32 cellular contexts compared by ENCODE assay signal in the genomic region with DNA sequence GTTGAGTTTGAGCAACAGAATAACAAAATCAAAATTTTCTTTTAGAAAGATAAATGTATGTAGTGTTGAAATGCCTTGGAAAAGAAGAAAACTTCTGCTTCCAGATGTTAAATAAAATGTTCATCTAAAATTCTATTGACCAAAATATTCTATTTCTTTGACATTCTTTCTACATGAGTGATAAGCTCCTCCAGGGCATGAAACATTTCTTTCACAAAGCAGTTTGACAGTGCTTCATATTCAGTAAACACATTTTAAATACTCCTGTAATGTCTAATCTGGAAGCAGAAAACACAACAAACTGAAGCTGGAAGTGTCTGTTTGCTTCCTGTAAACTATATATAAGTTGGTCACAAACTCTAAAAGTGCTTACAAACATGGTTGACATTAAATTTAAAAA.
"Had no signal": no experiment of that assay in that cellular context is flagged by ENCODE, and none has a peak within 500 bp of the region (broad histone marks: within the 10 kb centered on the region; RNA-seq: fewer than 3 reads in every experiment).

No MANE protein-coding gene starts in this region.

- H3K27me3 ChIP-seq: gastrocnemius medialis, neutrophil, pancreas, sigmoid colon, thyroid gland, upper lobe of right lung had no signal

- H3K27ac Mint-ChIP-seq: activated CD4-positive, alpha-beta memory T cell treated with anti-CD3 and anti-CD28 coated beads, Interleukin-2, amount 10 ng/mL, durations not matched to agents 7 days and 5 days; activated CD4-positive, alpha-beta T cell treated with anti-CD3 and anti-CD28 coated beads, Interleukin-2, amount 10 ng/mL, durations not matched to agents 7 days and 5 days; activated T-cell treated with anti-CD3 and anti-CD28 coated beads, Interleukin-2, amount 50 U/mL, for 24 hours; mesothelial cell of epicardium; naive B cell; nephron progenitor cell; stimulated activated memory B cell treated with anti-CD40 and anti-IgM and Interleukin-4, amounts not matched to agents 10 μg/mL and 1 μg/mL and 100 μg/mL, for 72 hours; stimulated activated naive CD8-positive, alpha-beta T cell treated with anti-CD3 and anti-CD28 coated beads, Interleukin-15, amount 100 ng/mL, for 72 hours; WTC11 had no signal

- H3K4me3 Mint-ChIP-seq: activated CD4-positive, alpha-beta memory T cell treated with anti-CD3 and anti-CD28 coated beads, Interleukin-2, amount 10 ng/mL, durations not matched to agents 7 days and 5 days; activated CD4-positive, alpha-beta T cell treated with anti-CD3 and anti-CD28 coated beads, Interleukin-2, amount 10 ng/mL, durations not matched to agents 7 days and 5 days; activated T-cell treated with anti-CD3 and anti-CD28 coated beads, Interleukin-2, amount 50 U/mL, for 24 hours; mesothelial cell of epicardium; nephron progenitor cell; stimulated activated memory B cell treated with anti-CD40 and anti-IgM and Interleukin-4, amounts not matched to agents 10 μg/mL and 1 μg/mL and 100 μg/mL, for 72 hours; stimulated activated naive CD8-positive, alpha-beta T cell treated with anti-CD3 and anti-CD28 coated beads, Interleukin-15, amount 100 ng/mL, for 72 hours; WTC11 had no signal

- H3K9me3 Mint-ChIP-seq: activated CD4-positive, alpha-beta memory T cell treated with anti-CD3 and anti-CD28 coated beads, Interleukin-2, amount 10 ng/mL, durations not matched to agents 7 days and 5 days; activated CD4-positive, alpha-beta T cell treated with anti-CD3 and anti-CD28 coated beads, Interleukin-2, amount 10 ng/mL, durations not matched to agents 7 days and 5 days; activated T-cell treated with anti-CD3 and anti-CD28 coated beads, Interleukin-2, amount 50 U/mL, for 24 hours; mesothelial cell of epicardium; naive B cell; stimulated activated memory B cell treated with anti-CD40 and anti-IgM and Interleukin-4, amounts not matched to agents 10 μg/mL and 1 μg/mL and 100 μg/mL, for 72 hours; stimulated activated naive CD8-positive, alpha-beta T cell treated with anti-CD3 and anti-CD28 coated beads, Interleukin-15, amount 100 ng/mL, for 72 hours had no signal

- H3K4me1 ChIP-seq: gastrocnemius medialis, pancreas, prostate gland, sigmoid colon, thyroid gland, upper lobe of right lung had no signal

- H3K4me1 Mint-ChIP-seq: activated CD4-positive, alpha-beta memory T cell treated with anti-CD3 and anti-CD28 coated beads, Interleukin-2, amount 10 ng/mL, durations not matched to agents 7 days and 5 days; activated CD4-positive, alpha-beta T cell treated with anti-CD3 and anti-CD28 coated beads, Interleukin-2, amount 10 ng/mL, durations not matched to agents 7 days and 5 days; mesothelial cell of epicardium; naive B cell; nephron progenitor cell; stimulated activated memory B cell treated with anti-CD40 and anti-IgM and Interleukin-4, amounts not matched to agents 10 μg/mL and 1 μg/mL and 100 μg/mL, for 72 hours; stimulated activated naive CD8-positive, alpha-beta T cell treated with anti-CD3 and anti-CD28 coated beads, Interleukin-15, amount 100 ng/mL, for 72 hours had no signal

- H3K27ac ChIP-seq: gastrocnemius medialis, neutrophil, pancreas, prostate gland, sigmoid colon, thyroid gland, upper lobe of right lung had no signal

- ATAC-seq: gastrocnemius medialis; left colon; pancreas; stimulated activated memory B cell treated with anti-CD40 and anti-IgM and Interleukin-4, amounts not matched to agents 10 μg/mL and 1 μg/mL and 100 μg/mL, for 72 hours; stimulated activated naive CD8-positive, alpha-beta T cell treated with anti-CD3 and anti-CD28 coated beads, Interleukin-15, amount 100 ng/mL, for 72 hours; upper lobe of right lung; WTC11 had no signal

- H3K36me3 ChIP-seq: gastrocnemius medialis, neutrophil, pancreas, prostate gland, sigmoid colon, thyroid gland, upper lobe of right lung had no signal

- H3K36me3 Mint-ChIP-seq: mesothelial cell of epicardium; naive B cell; stimulated activated memory B cell treated with anti-CD40 and anti-IgM and Interleukin-4, amounts not matched to agents 10 μg/mL and 1 μg/mL and 100 μg/mL, for 72 hours; WTC11 had no signal

- H3K9me3 ChIP-seq: gastrocnemius medialis, neutrophil, pancreas, prostate gland, sigmoid colon, thyroid gland, upper lobe of right lung had no signal

- H3K4me2 ChIP-seq: smooth muscle cell had no signal

- DNase-seq: activated CD4-positive, alpha-beta memory T cell treated with anti-CD3 and anti-CD28 coated beads, Interleukin-2, amount 10 ng/mL, durations not matched to agents 7 days and 5 days; activated CD4-positive, alpha-beta T cell treated with anti-CD3 and anti-CD28 coated beads for 1 hour; activated CD4-positive, alpha-beta T cell treated with anti-CD3 and anti-CD28 coated beads, Interleukin-2, amount 10 ng/mL, durations not matched to agents 7 days and 5 days; activated CD8-positive, alpha-beta memory T cell treated with anti-CD3 and anti-CD28 coated beads, Interleukin-2, amount 50 U/mL, for 48 hours; activated gamma-delta T cell; activated naive CD4-positive, alpha-beta T cell treated with anti-CD3 and anti-CD28 coated beads, Interleukin-2, amount 50 U/mL, for 16 hours; activated T-cell treated with anti-CD3 and anti-CD28 coated beads, Interleukin-2, amount 50 U/mL, for 24 hours; amygdala; caudate nucleus; dermis blood vessel endothelial cell; effector CD8-positive, alpha-beta T cell; gastrocnemius medialis; glutamatergic neuron; kidney; left colon; naive B cell; nephron progenitor cell; pancreas; sigmoid colon; stimulated activated CD4-positive, alpha-beta T cell treated with anti-CD3 and anti-CD28 coated beads, Interleukin-1b, Interleukin-23, amount 100 ng/mL, for 48 hours; stimulated activated CD4-positive, alpha-beta T cell treated with anti-CD3 and anti-CD28 coated beads, Interleukin-4, amount 100 ng/mL, for 4 hours; stimulated activated CD8-positive, alpha-beta memory T cell treated with anti-CD3 and anti-CD28 coated beads, Interleukin-4, amount 100 ng/mL, for 48 hours; stimulated activated naive CD8-positive, alpha-beta T cell treated with anti-CD3 and anti-CD28 coated beads, Interleukin-15, amount 100 ng/mL, for 72 hours; T-helper 2 cell; thyroid gland; upper lobe of right lung had no signal

- H3K27me3 Mint-ChIP-seq: activated CD4-positive, alpha-beta memory T cell treated with anti-CD3 and anti-CD28 coated beads, Interleukin-2, amount 10 ng/mL, durations not matched to agents 7 days and 5 days; activated T-cell treated with anti-CD3 and anti-CD28 coated beads, Interleukin-2, amount 50 U/mL, for 24 hours; naive B cell; stimulated activated memory B cell treated with anti-CD40 and anti-IgM and Interleukin-4, amounts not matched to agents 10 μg/mL and 1 μg/mL and 100 μg/mL, for 72 hours; stimulated activated naive CD8-positive, alpha-beta T cell treated with anti-CD3 and anti-CD28 coated beads, Interleukin-15, amount 100 ng/mL, for 72 hours had no signal

- H3K4me3 ChIP-seq: gastrocnemius medialis, pancreas, prostate gland, sigmoid colon, smooth muscle cell, thyroid gland, upper lobe of right lung had no signal
